1 cellular context compared by ENCODE assay signal in the genomic region with DNA sequence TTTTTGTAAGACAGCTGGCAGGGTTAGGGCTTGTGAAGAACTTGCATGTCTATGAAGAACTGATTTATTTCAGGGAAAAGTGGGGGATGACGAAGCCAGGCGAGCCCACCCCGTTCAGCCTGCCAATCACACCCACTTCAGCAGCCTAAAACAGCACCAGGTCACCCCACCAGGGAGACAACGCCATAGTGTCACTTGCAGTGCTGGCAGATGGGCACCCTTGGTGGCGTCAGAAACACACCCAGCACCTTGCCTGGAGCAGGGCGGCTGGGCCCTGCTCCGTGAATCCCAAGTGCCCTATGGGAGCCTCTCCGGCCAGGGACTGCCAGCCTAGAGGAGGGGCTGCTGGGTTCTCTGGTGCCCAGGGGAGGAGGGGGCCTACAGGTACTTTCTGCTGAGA.
A peak's percentile ranks its signal among the peaks of the same experiment; 100 is the strongest.
TF ChIP-seq lines count a peak whose summit lies in the region.

No MANE protein-coding gene starts in this region.

TF ChIP-seq in H1, 55 proteins besides CTCF, POLR2A, EP300 and RAD21:
- TF ChIP-seq SP2 (IDR thresholded peaks at IDR 0.05; ENCODE audit: low read length) = no peak
- TF ChIP-seq POLR2AphosphoS5 (IDR thresholded peaks at IDR 0.05; ENCODE audit: low read depth, low read length) = peak; percentile 54
